In genomic region chr11:113875414-113876073, GRCh38 we compare ENCODE assay signal across 8 cellular contexts. TPM values are rescaled to one million over a fixed set of nuclear protein-coding genes. Genes with fewer than 3 reads are reported as not detected.
DNase-seq lines count a peak whose midpoint lies in the region; ATAC-seq, FAIRE-seq and TF ChIP-seq lines count a peak whose summit lies in the region.

A gene with protein sequence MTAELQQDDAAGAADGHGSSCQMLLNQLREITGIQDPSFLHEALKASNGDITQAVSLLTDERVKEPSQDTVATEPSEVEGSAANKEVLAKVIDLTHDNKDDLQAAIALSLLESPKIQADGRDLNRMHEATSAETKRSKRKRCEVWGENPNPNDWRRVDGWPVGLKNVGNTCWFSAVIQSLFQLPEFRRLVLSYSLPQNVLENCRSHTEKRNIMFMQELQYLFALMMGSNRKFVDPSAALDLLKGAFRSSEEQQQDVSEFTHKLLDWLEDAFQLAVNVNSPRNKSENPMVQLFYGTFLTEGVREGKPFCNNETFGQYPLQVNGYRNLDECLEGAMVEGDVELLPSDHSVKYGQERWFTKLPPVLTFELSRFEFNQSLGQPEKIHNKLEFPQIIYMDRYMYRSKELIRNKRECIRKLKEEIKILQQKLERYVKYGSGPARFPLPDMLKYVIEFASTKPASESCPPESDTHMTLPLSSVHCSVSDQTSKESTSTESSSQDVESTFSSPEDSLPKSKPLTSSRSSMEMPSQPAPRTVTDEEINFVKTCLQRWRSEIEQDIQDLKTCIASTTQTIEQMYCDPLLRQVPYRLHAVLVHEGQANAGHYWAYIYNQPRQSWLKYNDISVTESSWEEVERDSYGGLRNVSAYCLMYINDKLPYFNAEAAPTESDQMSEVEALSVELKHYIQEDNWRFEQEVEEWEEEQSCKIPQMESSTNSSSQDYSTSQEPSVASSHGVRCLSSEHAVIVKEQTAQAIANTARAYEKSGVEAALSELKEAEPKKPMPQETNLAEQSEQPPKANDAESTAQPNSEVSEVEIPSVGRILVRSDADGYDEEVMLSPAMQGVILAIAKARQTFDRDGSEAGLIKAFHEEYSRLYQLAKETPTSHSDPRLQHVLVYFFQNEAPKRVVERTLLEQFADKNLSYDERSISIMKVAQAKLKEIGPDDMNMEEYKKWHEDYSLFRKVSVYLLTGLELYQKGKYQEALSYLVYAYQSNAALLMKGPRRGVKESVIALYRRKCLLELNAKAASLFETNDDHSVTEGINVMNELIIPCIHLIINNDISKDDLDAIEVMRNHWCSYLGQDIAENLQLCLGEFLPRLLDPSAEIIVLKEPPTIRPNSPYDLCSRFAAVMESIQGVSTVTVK (minus strand): TSS chr11:113875572. CDS start chr11:113875501, 71 bp downstream.

- ATAC-seq in GM19351 (IDR thresholded peaks at IDR 0.05; ENCODE audit: unreplicated experiment), result peak; percentile 81
- ATAC-seq in HG03520 (IDR thresholded peaks at IDR 0.05; ENCODE audit: unreplicated experiment), result peak; percentile 79
- ATAC-seq in HepG2, result peak; percentile 90

- no peaks in the 10 kb centered on the region for H3K36me3 ChIP-seq in HepG2 (replicated peaks in 1 of 2; ENCODE audit: control insufficient read depth in 1 of 2, insufficient read depth in 2 of 2, low read length in 2 of 2)

- H3K4me3 Mint-ChIP-seq in dendritic cell treated with granulocyte-macrophage colony-stimulating factor and Interleukin-4, amounts not matched to agents 40 ng/mL and 50 ng/mL, for 4 days, result peak within 1 kb of the TSS; percentile 92

- no peaks in the 10 kb centered on the region; a peak in 1 of 5 replicates for H3K27me3 ChIP-seq in HepG2 (ENCODE audit: control insufficient read depth in 1 of 2, insufficient read depth in 2 of 2, low read length in 2 of 2)

- TF ChIP-seq RAD21 in HepG2 (CRISPR knock-in tag; IDR thresholded peaks at IDR 0.05), result peak; percentile 7; the same call in 1 of the 2 replicates

- FAIRE-seq in HepG2 (lab: Jason Lieb, UNC), result no peak

- no TSS peak for BruUV-seq in HepG2 (replicated peaks; lab: Mats Ljungman, UMichigan)

- peak; percentile 98 for DNase-seq in NCI-H526 treated with DMSO at 0.1 percent for 48 hours (lab: John Stamatoyannopoulos, UW)
- DNase-seq in activated CD4-positive, alpha-beta T cell treated with anti-CD3 and anti-CD28 coated beads, Interleukin-2, amount 50 U/mL, for 4 hours, result peak; percentile 53 to 55
- peak; percentile 89 for DNase-seq in HepG2 (ENCODE audit: low spot score)
- peak; percentile 81 to 82 for DNase-seq in stimulated activated CD4-positive, alpha-beta T cell treated with anti-CD3 and anti-CD28 coated beads, Interleukin-2, amount 100 ng/mL, for 48 hours

- H3K9ac ChIP-seq in HepG2 (ENCODE audit: insufficient read depth, low read depth, low read length), result peak within 1 kb of the TSS; percentile 85

- peak in 1 of 2 experiments; percentile 12; a peak in 1 of 4 replicates for TF ChIP-seq EP300 in HepG2 (IDR thresholded peaks at IDR 0.05; ENCODE audit: low read depth in 2 of 2, low read length in 2 of 2)
- no peak for TF ChIP-seq EP300 in HepG2 (CRISPR knock-in tag; IDR thresholded peaks at IDR 0.05; ENCODE audit: borderline replicate concordance)

- peaks cover 33% of the 10 kb centered on the region for H3K4me1 Mint-ChIP-seq in dendritic cell treated with granulocyte-macrophage colony-stimulating factor and Interleukin-4, amounts not matched to agents 40 ng/mL and 50 ng/mL, for 4 days (ENCODE audit: low read depth)

- no peaks in the 10 kb centered on the region for H4K20me1 ChIP-seq in HepG2 (ENCODE audit: insufficient read depth, low read length)

- H2AFZ ChIP-seq in HepG2 (ENCODE audit: low read length), result peak within 1 kb of the TSS; percentile 86

- TF ChIP-seq CTCF in C4-2B (conservative IDR thresholded peaks at IDR 0.05), result no peak
- no peak; the same call in 1 of the 2 replicates for TF ChIP-seq CTCF in HepG2 (CRISPR knock-in tag; IDR thresholded peaks at IDR 0.05)

- WGBS in HepG2 (ENCODE audit: low lambda C conversion rate), result under 1% methylated on average over 34 of the region's 74 CpGs

- H3K9me3 ChIP-seq in HepG2 (ENCODE audit: low read length), result no peaks in the 10 kb centered on the region

- CTCF ChIA-PET in HepG2 (lab: Yijun Ruan, JAX; ENCODE audit: low intra/inter-chr PET ratio, low total read pairs), result no interaction called here

- H3K79me2 ChIP-seq in HepG2 (ENCODE audit: insufficient read depth, low read length), result peaks cover 8% of the 10 kb centered on the region

- peak within 1 kb of the TSS; percentile 87 for H3K27ac ChIP-seq in C4-2B
- peak within 1 kb of the TSS; percentile 87 for H3K27ac ChIP-seq in HepG2 (ENCODE audit: extremely low read length, insufficient read depth, low read length)

- H3K4me2 ChIP-seq in HepG2 (ENCODE audit: low read depth, low read length), result peak within 1 kb of the TSS; percentile 89

- peak within 1 kb of the TSS; percentile 99 for H3K27ac Mint-ChIP-seq in dendritic cell treated with granulocyte-macrophage colony-stimulating factor and Interleukin-4, amounts not matched to agents 40 ng/mL and 50 ng/mL, for 4 days

- intact Hi-C loops in dendritic cell treated with granulocyte-macrophage colony-stimulating factor and Interleukin-4, amounts not matched to agents 40 ng/mL and 50 ng/mL, for 4 days (cut with micrococcal nuclease), result loop anchor here (1.0 to 5.0 kb wide), 3 partner anchors 102 to 563 kb away; partner anchors contain the start of genes C11orf71, RBM7, TTC12 and ZW10
- intact Hi-C loops in HepG2 (cut with micrococcal nuclease; ENCODE audit: unreplicated experiment), result no loop called here

- H3K9me3 Mint-ChIP-seq in dendritic cell treated with granulocyte-macrophage colony-stimulating factor and Interleukin-4, amounts not matched to agents 40 ng/mL and 50 ng/mL, for 4 days, result no peaks in the 10 kb centered on the region

- H3K36me3 Mint-ChIP-seq in dendritic cell treated with granulocyte-macrophage colony-stimulating factor and Interleukin-4, amounts not matched to agents 40 ng/mL and 50 ng/mL, for 4 days (ENCODE audit: low read depth), result peaks cover 6% of the 10 kb centered on the region

- peaks cover 68% of the 10 kb centered on the region for H3K4me1 ChIP-seq in HepG2 (ENCODE audit: insufficient read depth, low read length)

- no peaks in the 10 kb centered on the region for H3K27me3 Mint-ChIP-seq in dendritic cell treated with granulocyte-macrophage colony-stimulating factor and Interleukin-4, amounts not matched to agents 40 ng/mL and 50 ng/mL, for 4 days

- TF ChIP-seq POLR2A in HepG2 (IDR thresholded peaks at IDR 0.05; ENCODE audit: insufficient read depth in 1 of 2, low read depth in 2 of 2, low read length in 2 of 2), result peak; percentile 94 to 96

- in situ Hi-C loops in HepG2 (cut with HindIII; ENCODE audit: extremely low pct_ligation_motif_present, low pct_unique_long_range_greater_than_20kb), result no loop called here

- H3K4me3 ChIP-seq in HepG2 (replicated peaks in 1 of 3; ENCODE audit: insufficient read depth in 1 of 3, low read depth in 2 of 3, low read length in 3 of 3), result peak within 1 kb of the TSS; percentile 72 to 89 (median 85)

- POLR2A ChIA-PET in HepG2 (lab: Yijun Ruan, JAX), result interaction anchor here (0.6 to 2.1 kb wide), 8 partner anchors 9 to 525 kb away, joined by 3 to 16 read pairs (median 6); partner anchors contain the start of genes C11orf71 and RBM7

TF ChIP-seq in HepG2, 621 proteins besides CTCF, POLR2A, EP300 and RAD21 (continues in another document):
- peak; percentile 63 for TF ChIP-seq MED1 (CRISPR knock-in tag; IDR thresholded peaks at IDR 0.05)
- TF ChIP-seq, protein P1, sequence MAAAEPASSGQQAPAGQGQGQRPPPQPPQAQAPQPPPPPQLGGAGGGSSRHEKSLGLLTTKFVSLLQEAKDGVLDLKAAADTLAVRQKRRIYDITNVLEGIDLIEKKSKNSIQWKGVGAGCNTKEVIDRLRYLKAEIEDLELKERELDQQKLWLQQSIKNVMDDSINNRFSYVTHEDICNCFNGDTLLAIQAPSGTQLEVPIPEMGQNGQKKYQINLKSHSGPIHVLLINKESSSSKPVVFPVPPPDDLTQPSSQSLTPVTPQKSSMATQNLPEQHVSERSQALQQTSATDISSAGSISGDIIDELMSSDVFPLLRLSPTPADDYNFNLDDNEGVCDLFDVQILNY (CRISPR knock-in tag; conservative IDR thresholded peaks at IDR 0.05), result no peak
- TF ChIP-seq POLR2AphosphoS2 (IDR thresholded peaks at IDR 0.05; ENCODE audit: low read depth, low read length), result no peak
- 0 out of 2 replicates have a peak, but pooled peaks have one; percentile 42 for TF ChIP-seq RXRA (CRISPR knock-in tag; IDR thresholded peaks at IDR 0.05)
- no peak for TF ChIP-seq HOXD1 (CRISPR knock-in tag; IDR thresholded peaks at IDR 0.05)
- TF ChIP-seq PHF21A (CRISPR knock-in tag; IDR thresholded peaks at IDR 0.05), result peak; percentile 72; the same call in 1 of the 2 replicates
- no peak for TF ChIP-seq ZNF205 (CRISPR knock-in tag; IDR thresholded peaks at IDR 0.05)
- TF ChIP-seq FOXC1 (CRISPR knock-in tag; IDR thresholded peaks at IDR 0.05; ENCODE audit: borderline replicate concordance), result no peak

RNA-seq across cellular contexts. Expression of the gene that starts here (rescaled TPM):
- total RNA-seq in HepG2 (2016; rRNA removed; fragmentation: Illumina TruSeq; extraction: Trizol), result 34.3 and 52.0 TPM in 2 replicates
- 8.8 and 10.6 TPM in 2 replicates for total RNA-seq in HepG2 (2016; cell fraction: cytosol; rRNA removed; fragmentation: Illumina TruSeq; extraction: Trizol; ENCODE audit: low read depth)
- 36.7 and 47.2 TPM in 2 replicates for total RNA-seq in HepG2 (2016; cell fraction: insoluble cytoplasmic fraction; rRNA removed; fragmentation: Illumina TruSeq; extraction: Trizol)
- 19.2 and 20.6 TPM in 2 replicates for total RNA-seq in HepG2 (2016; cell fraction: membrane; rRNA removed; fragmentation: Illumina TruSeq; extraction: Trizol)
- total RNA-seq in HepG2 (2016; cell fraction: nucleus; rRNA removed; fragmentation: Illumina TruSeq; extraction: Trizol), result 30.7 and 35.4 TPM in 2 replicates
- 27.6 and 29.6 TPM in 2 replicates for polyA plus RNA-seq in HepG2 (2011; rRNA removed)
- 11.8 and 14.3 TPM in 2 replicates for polyA plus RNA-seq in HepG2 (2011; cell fraction: cytosol; rRNA removed)
- 26.1 and 29.2 TPM in 2 replicates for polyA plus RNA-seq in HepG2 (2011; cell fraction: nucleus; rRNA removed)
- 12.9 and 17.0 TPM in 2 replicates for polyA plus RNA-seq in HepG2 (2012)
- polyA plus RNA-seq in HepG2 (2016; cell fraction: cytosol; fragmentation: Illumina TruSeq; extraction: Trizol; ENCODE audit: low read depth), result 3.9 and 4.1 TPM in 2 replicates
- 28.6 and 29.4 TPM in 2 replicates for polyA plus RNA-seq in HepG2 (2016; cell fraction: insoluble cytoplasmic fraction; fragmentation: Illumina TruSeq; extraction: Trizol; ENCODE audit: low read depth)
- polyA plus RNA-seq in HepG2 (2016; cell fraction: membrane; fragmentation: Illumina TruSeq; extraction: Trizol; ENCODE audit: low read depth), result 9.3 and 9.8 TPM in 2 replicates
- polyA plus RNA-seq in HepG2 (2016; cell fraction: nucleus; fragmentation: Illumina TruSeq; extraction: Trizol; ENCODE audit: insufficient read depth, low read depth), result 25.6 and 33.9 TPM in 2 replicates
- polyA minus RNA-seq in HepG2 (2011; rRNA and poly(A)+ RNA removed; ENCODE audit: low replicate concordance), result 24.1 and 27.3 TPM in 2 replicates
- polyA minus RNA-seq in HepG2 (2011; cell fraction: cytosol; rRNA and poly(A)+ RNA removed), result 23.8 and 28.1 TPM in 2 replicates
- 34.2 and 35.4 TPM in 2 replicates for polyA minus RNA-seq in HepG2 (2011; cell fraction: nucleus; rRNA and poly(A)+ RNA removed)

Comparison
In these comparisons a context has a peak if more than half of its experiments do, and no peak if none do; other contexts are left out.
1. Peak in every context shown above with its lines: DNase-seq, ATAC-seq, H3K4me3 ChIP-seq and H3K27ac ChIP-seq.